17 cellular contexts compared by ENCODE assay signal in the genomic region with DNA sequence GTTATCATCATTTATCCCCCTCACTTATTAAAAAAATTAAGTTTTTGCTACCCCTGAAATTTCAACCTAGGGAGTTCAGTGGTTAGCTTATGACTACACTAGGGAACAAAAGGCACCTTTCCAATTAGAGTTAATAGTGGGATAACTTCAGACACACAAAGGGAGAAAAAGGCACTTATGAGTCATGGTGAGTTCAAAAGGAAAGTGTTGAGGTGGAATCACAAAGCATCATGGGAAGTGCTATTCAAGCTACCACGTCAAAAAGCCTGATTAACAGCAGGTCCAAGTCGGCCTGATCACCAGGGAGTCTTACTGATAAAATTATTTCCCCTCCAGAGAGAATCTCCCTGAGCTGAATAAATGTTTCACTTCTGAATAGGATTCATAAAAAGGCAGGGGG.
DNase-seq lines count a peak whose midpoint lies in the region; ATAC-seq and TF ChIP-seq lines count a peak whose summit lies in the region.
"Had no signal": no experiment of that assay in that cellular context is flagged by ENCODE, and none has a peak within 500 bp of the region (broad histone marks: within the 10 kb centered on the region; RNA-seq: fewer than 3 reads in every experiment).

No MANE protein-coding gene starts in this region.

- TF ChIP-seq CTCF in DND-41 (IDR thresholded peaks at IDR 0.05; ENCODE audit: borderline replicate concordance, extremely low read depth, low read length, poor library complexity, severe bottlenecking) (no peak), RWPE1 (conservative IDR thresholded peaks at IDR 0.05; ENCODE audit: low read depth) (no peak), epithelial cell of proximal tubule (conservative IDR thresholded peaks at IDR 0.05; ENCODE audit: low read depth, low read length) (no peak), foreskin fibroblast (IDR thresholded peaks at IDR 0.05; ENCODE audit: low read depth, low read length) (no peak)

- H3K9me3 Mint-ChIP-seq in stimulated activated naive B cell treated with anti-CD40 and anti-IgM and Interleukin-4, amounts not matched to agents 10 μg/mL and 1 μg/mL and 100 μg/mL, for 72 hours, result peaks cover 0 to 4% of the 10 kb centered on the region in 2 donors
- H3K9me3 Mint-ChIP-seq: CD4-positive, alpha-beta T cell had no signal

- DNase-seq in DND-41 (no peak), RWPE1 (ENCODE audit: low spot score) (peak; percentile 20), epithelial cell of proximal tubule (ENCODE audit: low read depth) (peak; percentile 2), non-pigmented ciliary epithelial cell (ENCODE audit: low read depth) (peak; percentile 9), foreskin fibroblast (no peak), hippocampal formation (lab: John Stamatoyannopoulos, UW) (no peak)
- DNase-seq in stimulated activated naive B cell treated with anti-CD40 and anti-IgM and Interleukin-4, amounts not matched to agents 10 μg/mL and 1 μg/mL and 100 μg/mL, for 72 hours, result no peak
- DNase-seq: CD4-positive, alpha-beta T cell; H9; Karpas-422; NCI-H1417; NCI-H2029; NCI-H2171 treated with DMSO at 0.1 percent for 48 hours; NCI-H510A; Peyer's patch; SHP77 treated with DMSO at 0.1 percent for 48 hours had no signal

- peak; percentile 47; the same call in 2 of the 3 replicates for ATAC-seq in DND-41 (ENCODE audit: insufficient read depth, low read depth)
- ATAC-seq in stimulated activated naive B cell treated with anti-CD40 and anti-IgM and Interleukin-4, amounts not matched to agents 10 μg/mL and 1 μg/mL and 100 μg/mL, for 72 hours (replicated peaks), result no peak

- no peaks in the 10 kb centered on the region for H3K27me3 ChIP-seq in DND-41 (ENCODE audit: insufficient read depth, low read length, poor library complexity)
- H3K27me3 ChIP-seq: Peyer's patch had no signal

- H3K9ac ChIP-seq in DND-41 (ENCODE audit: low read depth, low read length), result no peak overlapping the region

- H3K9me3 ChIP-seq in DND-41 (ENCODE audit: insufficient read depth, low read length, severe bottlenecking), result peaks cover 3% of the 10 kb centered on the region
- H3K9me3 ChIP-seq: Peyer's patch had no signal

- no peak overlapping the region for H3K4me2 ChIP-seq in DND-41 (ENCODE audit: insufficient read depth, low read length)

- no peak overlapping the region for H3K4me3 ChIP-seq in DND-41 (ENCODE audit: low read depth in 1 of 2, low read length in 2 of 2)
- no peak overlapping the region for H3K4me3 ChIP-seq in epithelial cell of proximal tubule (ENCODE audit: low read depth, low read length)
- H3K4me3 ChIP-seq in foreskin fibroblast (ENCODE audit: low read depth in 1 of 2, low read length in 2 of 2), result no peak overlapping the region
- H3K4me3 ChIP-seq: Peyer's patch had no signal

- H3K27ac ChIP-seq in DND-41 (ENCODE audit: low read length) (no peak overlapping the region), RWPE1 (no peak overlapping the region)
- H3K27ac ChIP-seq: Peyer's patch had no signal

- POLR2A ChIA-PET in RWPE1 (lab: Yijun Ruan, JAX; ENCODE audit: low non-redundant PET), result no interaction called here

- H2AFZ ChIP-seq in DND-41 (ENCODE audit: low read depth, low read length), result no peak overlapping the region

- no peak overlapping the region for H3K27ac Mint-ChIP-seq in stimulated activated naive B cell treated with anti-CD40 and anti-IgM and Interleukin-4, amounts not matched to agents 10 μg/mL and 1 μg/mL and 100 μg/mL, for 72 hours
- H3K27ac Mint-ChIP-seq: B cell; CD4-positive, alpha-beta T cell; H9 had no signal

- H3K36me3 Mint-ChIP-seq in stimulated activated naive B cell treated with anti-CD40 and anti-IgM and Interleukin-4, amounts not matched to agents 10 μg/mL and 1 μg/mL and 100 μg/mL, for 72 hours, result no peaks in the 10 kb centered on the region

- H3K4me3 Mint-ChIP-seq in stimulated activated naive B cell treated with anti-CD40 and anti-IgM and Interleukin-4, amounts not matched to agents 10 μg/mL and 1 μg/mL and 100 μg/mL, for 72 hours, result no peak overlapping the region
- H3K4me3 Mint-ChIP-seq: B cell; CD4-positive, alpha-beta T cell; H9 had no signal

- H3K79me2 ChIP-seq in DND-41 (ENCODE audit: insufficient read depth, low read length), result no peaks in the 10 kb centered on the region

- H4K20me1 ChIP-seq in DND-41 (ENCODE audit: insufficient read depth, low read length), result no peaks in the 10 kb centered on the region

- no peaks in the 10 kb centered on the region for H3K36me3 ChIP-seq in DND-41 (ENCODE audit: insufficient read depth, low read length)
- H3K36me3 ChIP-seq: Peyer's patch had no signal

- peaks cover 0 to 3% of the 10 kb centered on the region in 2 donors for H3K27me3 Mint-ChIP-seq in stimulated activated naive B cell treated with anti-CD40 and anti-IgM and Interleukin-4, amounts not matched to agents 10 μg/mL and 1 μg/mL and 100 μg/mL, for 72 hours
- H3K27me3 Mint-ChIP-seq: B cell; CD4-positive, alpha-beta T cell had no signal

- H3K4me1 Mint-ChIP-seq in stimulated activated naive B cell treated with anti-CD40 and anti-IgM and Interleukin-4, amounts not matched to agents 10 μg/mL and 1 μg/mL and 100 μg/mL, for 72 hours, result no peaks in the 10 kb centered on the region
- H3K4me1 Mint-ChIP-seq: B cell had no signal

- H3K4me1 ChIP-seq in DND-41 (ENCODE audit: insufficient read depth, low read length), result peaks cover 15% of the 10 kb centered on the region; the same call in 1 of the 2 replicates
- H3K4me1 ChIP-seq: Peyer's patch had no signal

- CTCF ChIA-PET in RWPE1 (lab: Yijun Ruan, JAX), result interaction anchor here (0.7 to 1.4 kb wide), 3 partner anchors 12 to 618 kb away, joined by 3 to 8 read pairs (median 5); no protein-coding TSS in a partner anchor

Comparison
In these comparisons a context has a peak if more than half of its experiments do, and no peak if none do; other contexts are left out.
1. DNase-seq: peak in RWPE1 (single experiment), epithelial cell of proximal tubule (single experiment) and non-pigmented ciliary epithelial cell (single experiment); none in DND-41 (single experiment), foreskin fibroblast (0 of 2), stimulated activated naive B cell treated with anti-CD40 and anti-IgM and Interleukin-4, amounts not matched to agents 10 μg/mL and 1 μg/mL and 100 μg/mL, for 72 hours (single experiment) and hippocampal formation (0 of 2).